36 cellular contexts compared by ENCODE assay signal in the genomic region with DNA sequence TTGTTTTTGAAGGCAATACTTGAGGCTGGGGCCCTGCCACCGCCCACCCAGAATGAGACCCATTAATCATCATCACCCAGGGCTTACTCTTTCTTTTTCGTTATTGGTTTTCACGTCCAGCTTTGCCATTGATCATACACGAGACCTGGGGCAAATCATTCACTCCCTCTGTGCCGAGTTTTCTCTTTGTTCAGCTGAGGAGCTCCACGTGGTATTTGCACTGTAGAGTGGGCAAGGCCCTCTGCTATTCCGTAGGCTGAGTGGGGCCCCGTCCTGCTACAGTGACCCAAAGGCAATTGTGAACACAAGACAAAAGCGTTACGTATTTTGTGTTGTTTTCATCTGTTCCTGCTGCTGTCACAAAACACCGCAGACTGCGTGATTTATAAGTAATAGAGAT. TPM values are rescaled to one million over a fixed set of nuclear protein-coding genes. Genes with fewer than 3 reads are reported as not detected.
"Had no signal": no experiment of that assay in that cellular context is flagged by ENCODE, and none has a peak within 500 bp of the region (broad histone marks: within the 10 kb centered on the region; RNA-seq: fewer than 3 reads in every experiment).

No MANE protein-coding gene starts in this region.

- H3K9me3 Mint-ChIP-seq: dendritic cell treated with granulocyte-macrophage colony-stimulating factor and Interleukin-4, amounts not matched to agents 40 ng/mL and 50 ng/mL, for 4 days; endodermal cell; memory B cell; natural killer cell; stimulated activated effector memory CD8-positive, alpha-beta T cell treated with anti-CD3 and anti-CD28 coated beads, Interleukin-12 subunit alpha, Interleukin-12 subunit beta, amount 100 ng/mL, for 72 hours had no signal

- H3K4me3 ChIP-seq: colonic mucosa, gastrocnemius medialis, heart right ventricle, lung, pancreas, prostate gland, sigmoid colon, stomach, thyroid gland, vagina had no signal

- H3K9me3 ChIP-seq: colonic mucosa, gastrocnemius medialis, heart right ventricle, pancreas, prostate gland, sigmoid colon, stomach, thyroid gland, vagina had no signal

- ATAC-seq: esophagus mucosa; gastrocnemius medialis; heart right ventricle; left colon; left ventricle myocardium superior; natural killer cell; pancreas; right cardiac atrium; stimulated activated effector memory CD8-positive, alpha-beta T cell treated with anti-CD3 and anti-CD28 coated beads, Interleukin-12 subunit alpha, Interleukin-12 subunit beta, amount 100 ng/mL, for 72 hours had no signal

- H3K4me1 Mint-ChIP-seq: endodermal cell; memory B cell; natural killer cell; stimulated activated effector memory CD8-positive, alpha-beta T cell treated with anti-CD3 and anti-CD28 coated beads, Interleukin-12 subunit alpha, Interleukin-12 subunit beta, amount 100 ng/mL, for 72 hours had no signal

- FAIRE-seq: islet of Langerhans, pancreas had no signal

- H3K36me3 ChIP-seq: colonic mucosa, gastrocnemius medialis, heart right ventricle, pancreas, prostate gland, sigmoid colon, stomach, thyroid gland, vagina had no signal

- H3K4me1 ChIP-seq: colonic mucosa, gastrocnemius medialis, heart right ventricle, pancreas, prostate gland, sigmoid colon, stomach, thyroid gland, vagina had no signal

- H3K27ac Mint-ChIP-seq: dendritic cell treated with granulocyte-macrophage colony-stimulating factor and Interleukin-4, amounts not matched to agents 40 ng/mL and 50 ng/mL, for 4 days; endodermal cell; memory B cell; natural killer cell; stimulated activated effector memory CD8-positive, alpha-beta T cell treated with anti-CD3 and anti-CD28 coated beads, Interleukin-12 subunit alpha, Interleukin-12 subunit beta, amount 100 ng/mL, for 72 hours had no signal

- DNase-seq: colonic mucosa; effector CD8-positive, alpha-beta T cell; endodermal cell; foreskin fibroblast; gastrocnemius medialis; heart right ventricle; hippocampal formation; kidney glomerular epithelial cell; left colon; left ventricle myocardium superior; natural killer cell; occipital lobe; right cardiac atrium; sigmoid colon; stimulated activated CD4-positive, alpha-beta T cell treated with anti-CD3 and anti-CD28 coated beads, Interleukin-2, amount 100 ng/mL, for 24 hours; stimulated activated CD4-positive, alpha-beta T cell treated with anti-CD3 and anti-CD28 coated beads, Interleukin-4, amount 100 ng/mL, for 24 hours; stimulated activated naive CD4-positive, alpha-beta T cell treated with Interleukin-2 at 50 U/mL for 16 hours; stomach; thyroid gland; trophoblast cell had no signal

- H3K27me3 ChIP-seq: colonic mucosa, pancreas, vagina had no signal

- H3K4me3 Mint-ChIP-seq: dendritic cell treated with granulocyte-macrophage colony-stimulating factor and Interleukin-4, amounts not matched to agents 40 ng/mL and 50 ng/mL, for 4 days; endodermal cell; memory B cell; natural killer cell; stimulated activated effector memory CD8-positive, alpha-beta T cell treated with anti-CD3 and anti-CD28 coated beads, Interleukin-12 subunit alpha, Interleukin-12 subunit beta, amount 100 ng/mL, for 72 hours had no signal

- H3K27ac ChIP-seq: colonic mucosa, epithelial cell of prostate, gastrocnemius medialis, heart right ventricle, pancreas, prostate gland, sigmoid colon, stomach, thyroid gland, vagina had no signal

- H3K36me3 Mint-ChIP-seq: memory B cell; natural killer cell; stimulated activated effector memory CD8-positive, alpha-beta T cell treated with anti-CD3 and anti-CD28 coated beads, Interleukin-12 subunit alpha, Interleukin-12 subunit beta, amount 100 ng/mL, for 72 hours had no signal

RNA-seq across cellular contexts. Expression of a gene that starts 23.6 kb away (rescaled TPM):
- total RNA-seq: colonic mucosa, endodermal cell, esophagus mucosa, gastrocnemius medialis, heart right ventricle, left ventricle myocardium superior, mononuclear cell, occipital lobe, prostate gland, renal cortical epithelial cell, right cardiac atrium, sigmoid colon, skeletal muscle tissue, subcutaneous adipose tissue, temporal lobe, thyroid gland, vagina had no signal
- polyA plus RNA-seq: heart right ventricle, lung, neural cell, right cardiac atrium, sigmoid colon, stomach had no signal
